In genomic region chr11:11444027-11444799, GRCh38 we compare ENCODE assay signal across 1 cellular context.
A peak's percentile ranks its signal among the peaks of the same experiment; 100 is the strongest.
TF ChIP-seq lines count a peak whose summit lies in the region.

No MANE protein-coding gene starts in this region.

TF ChIP-seq in HEK293, 187 proteins besides CTCF, POLR2A, EP300 and RAD21 (continued from another document):
- no peak for TF ChIP-seq HIC1 (tag by site-specific recombination; IDR thresholded peaks at IDR 0.05)
- no peak for TF ChIP-seq ZNF654 (tag by site-specific recombination; IDR thresholded peaks at IDR 0.05; ENCODE audit: low read depth)
- TF ChIP-seq ZNF692 (tag by site-specific recombination; IDR thresholded peaks at IDR 0.05), result peak; percentile 42; the same call in 1 of the 2 replicates
- no peak for TF ChIP-seq ZNF768 (tag by site-specific recombination; IDR thresholded peaks at IDR 0.05)
- peak; percentile 48; the same call in 1 of the 2 replicates for TF ChIP-seq ZNF362 (tag by site-specific recombination; IDR thresholded peaks at IDR 0.05)
- TF ChIP-seq ZNF660 (tag by site-specific recombination; IDR thresholded peaks at IDR 0.05), result 0 out of 2 replicates have a peak, but pooled peaks have one; percentile 36
- no peak for TF ChIP-seq ZNF416 (tag by site-specific recombination; IDR thresholded peaks at IDR 0.05)
- TF ChIP-seq ZNF521 (tag by site-specific recombination; IDR thresholded peaks at IDR 0.05), result no peak
- no peak for TF ChIP-seq GLI4 (tag by site-specific recombination; IDR thresholded peaks at IDR 0.05)
- TF ChIP-seq KLF17 (tag by site-specific recombination; IDR thresholded peaks at IDR 0.05), result no peak
- TF ChIP-seq PRDM6 (tag by site-specific recombination; IDR thresholded peaks at IDR 0.05), result peak; percentile 81
- no peak for TF ChIP-seq ZNF830 (tag by site-specific recombination; IDR thresholded peaks at IDR 0.05; ENCODE audit: low read depth)
- peak; percentile 64; the same call in 1 of the 2 replicates for TF ChIP-seq ZXDB (tag by site-specific recombination; IDR thresholded peaks at IDR 0.05)
- no peak for TF ChIP-seq ZNF792 (tag by site-specific recombination; IDR thresholded peaks at IDR 0.05)
- TF ChIP-seq KLF1 (tag by site-specific recombination; IDR thresholded peaks at IDR 0.05), result no peak
- TF ChIP-seq ZBTB17 (tag by site-specific recombination; IDR thresholded peaks at IDR 0.05), result no peak
- TF ChIP-seq ZNF274 (IDR thresholded peaks at IDR 0.05; ENCODE audit: low read length), result no peak
- TF ChIP-seq ZNF274 (tag by site-specific recombination; IDR thresholded peaks at IDR 0.05; ENCODE audit: borderline replicate concordance), result no peak
- no peak for TF ChIP-seq ZNF311 (tag by site-specific recombination; IDR thresholded peaks at IDR 0.05; ENCODE audit: borderline replicate concordance)
- no peak for TF ChIP-seq PBX3 (CRISPR knock-in tag; IDR thresholded peaks at IDR 0.05)
- 0 out of 2 replicates have a peak, but pooled peaks have one; percentile 29 for TF ChIP-seq OVOL3 (tag by site-specific recombination; IDR thresholded peaks at IDR 0.05)
- peak; percentile 28; the same call in 1 of the 2 replicates for TF ChIP-seq ZNF341 (tag by site-specific recombination; IDR thresholded peaks at IDR 0.05; ENCODE audit: low read depth)
- TF ChIP-seq ZNF423 (tag by site-specific recombination; IDR thresholded peaks at IDR 0.05), result no peak
- TF ChIP-seq ZEB2 (tag by site-specific recombination; IDR thresholded peaks at IDR 0.05), result 0 out of 2 replicates have a peak, but pooled peaks have one; percentile 33
- 0 out of 2 replicates have a peak, but pooled peaks have one; percentile 13 for TF ChIP-seq ZNF580 (tag by site-specific recombination; IDR thresholded peaks at IDR 0.05)
- TF ChIP-seq SP7 (tag by site-specific recombination; IDR thresholded peaks at IDR 0.05), result 0 out of 2 replicates have a peak, but pooled peaks have one; percentile 26
- TF ChIP-seq ZBTB48 (tag by site-specific recombination; IDR thresholded peaks at IDR 0.05), result no peak
- no peak for TF ChIP-seq ZNF184 (tag by site-specific recombination; IDR thresholded peaks at IDR 0.05)
- peak; percentile 44; the same call in 1 of the 2 replicates for TF ChIP-seq PATZ1 (tag by site-specific recombination; IDR thresholded peaks at IDR 0.05)
- no peak for TF ChIP-seq ZBTB20 (tag by site-specific recombination; IDR thresholded peaks at IDR 0.05)
- no peak for TF ChIP-seq ZNF26 (tag by site-specific recombination; IDR thresholded peaks at IDR 0.05)
- TF ChIP-seq ZIC2 (tag by site-specific recombination; IDR thresholded peaks at IDR 0.05), result peak; percentile 68
- TF ChIP-seq ZNF175 (tag by site-specific recombination; IDR thresholded peaks at IDR 0.05), result no peak
- TF ChIP-seq SALL2 (tag by site-specific recombination; IDR thresholded peaks at IDR 0.05; ENCODE audit: borderline replicate concordance), result no peak
- TF ChIP-seq ZNF529 (tag by site-specific recombination; IDR thresholded peaks at IDR 0.05; ENCODE audit: insufficient replicate concordance), result no peak
- TF ChIP-seq SP3 (tag by site-specific recombination; IDR thresholded peaks at IDR 0.05), result no peak
- no peak for TF ChIP-seq ZNF473 (tag by site-specific recombination; IDR thresholded peaks at IDR 0.05)
- TF ChIP-seq BCL11A (tag by site-specific recombination; IDR thresholded peaks at IDR 0.05; ENCODE audit: low read depth), result no peak
- TF ChIP-seq ZNF658 (tag by site-specific recombination; IDR thresholded peaks at IDR 0.05), result no peak
- no peak for TF ChIP-seq HOXC10 (CRISPR knock-in tag; IDR thresholded peaks at IDR 0.05)
- no peak for TF ChIP-seq ZNF433 (tag by site-specific recombination; IDR thresholded peaks at IDR 0.05; ENCODE audit: low read depth)
- peak; percentile 44; the same call in 1 of the 2 replicates for TF ChIP-seq PRDM10 (tag by site-specific recombination; IDR thresholded peaks at IDR 0.05)
- TF ChIP-seq PRDM1 (tag by site-specific recombination; IDR thresholded peaks at IDR 0.05), result peak; percentile 34; the same call in 1 of the 2 replicates
- no peak for TF ChIP-seq GLIS1 (tag by site-specific recombination; IDR thresholded peaks at IDR 0.05)
- TF ChIP-seq ZNF404 (tag by site-specific recombination; IDR thresholded peaks at IDR 0.05), result no peak
- TF ChIP-seq ZNF571 (tag by site-specific recombination; IDR thresholded peaks at IDR 0.05), result no peak
- TF ChIP-seq REPIN1 (tag by site-specific recombination; IDR thresholded peaks at IDR 0.05; ENCODE audit: low read depth), result no peak
